8 cellular contexts compared by ENCODE assay signal in the genomic region with DNA sequence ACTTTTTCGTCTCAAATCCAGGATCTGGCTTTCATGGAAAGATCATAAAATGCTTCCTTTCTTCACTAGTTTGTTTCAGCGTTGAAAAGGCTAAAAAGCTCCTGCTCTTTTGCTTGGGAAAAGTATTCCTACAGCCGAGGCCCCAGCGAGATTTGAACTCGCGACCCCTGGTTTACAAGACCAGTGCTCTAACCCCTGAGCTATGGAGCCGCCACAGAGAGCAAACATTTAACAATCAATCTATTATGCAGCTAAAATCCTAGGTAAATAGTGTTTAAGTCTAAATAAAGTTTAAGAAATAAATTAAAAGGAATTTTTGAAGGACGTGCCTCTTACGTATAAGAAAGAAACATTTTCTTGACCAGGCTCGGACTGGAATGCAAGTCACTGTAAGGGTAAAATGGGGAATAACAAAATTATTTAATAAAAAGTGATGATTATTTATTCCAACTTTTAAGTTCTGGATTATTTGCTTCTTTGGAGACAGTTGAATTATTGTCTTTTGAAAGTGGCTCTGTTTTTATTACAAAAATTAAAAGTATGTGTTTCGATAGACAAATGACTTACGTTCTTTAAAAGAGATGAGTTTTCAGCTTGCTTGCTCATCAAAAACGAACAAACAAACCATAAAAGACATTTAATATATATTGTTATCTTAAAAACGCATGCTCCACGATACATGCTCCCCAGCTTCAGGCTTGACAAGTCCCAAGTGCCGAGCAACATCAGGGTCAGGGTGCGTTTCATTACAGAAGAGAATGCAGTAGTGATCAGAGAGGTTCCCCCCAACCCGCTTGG. TPM values are rescaled to one million over a fixed set of nuclear protein-coding genes. Genes with fewer than 3 reads are reported as not detected.
A peak's percentile ranks its signal among the peaks of the same experiment; 100 is the strongest.
DNase-seq lines count a peak whose midpoint lies in the region; ATAC-seq, FAIRE-seq and TF ChIP-seq lines count a peak whose summit lies in the region.

No MANE protein-coding gene starts in this region.

- FAIRE-seq in keratinocyte (lab: Jason Lieb, UNC), result no peak

- peak overlapping the region; percentile 2; the same call in 1 of the 2 replicates for H3K27ac ChIP-seq in KMS-11
- H3K27ac ChIP-seq in keratinocyte (ENCODE audit: control insufficient read depth, insufficient read depth, low read length), result peak overlapping the region; percentile 61

- H3K9ac ChIP-seq in KMS-11 (peak overlapping the region; percentile 18; the same call in 1 of the 2 replicates), keratinocyte (ENCODE audit: control insufficient read depth, extremely low read depth, insufficient read depth, low read length) (peak overlapping the region; percentile 76)

- H3K4me1 ChIP-seq in KMS-11 (ENCODE audit: low read depth, poor library complexity, severe bottlenecking) (peaks cover 11% of the 10 kb centered on the region), keratinocyte (ENCODE audit: control insufficient read depth, extremely low read depth, insufficient read depth, low read length) (peaks cover 20% of the 10 kb centered on the region)

- no peaks in the 10 kb centered on the region for H3K9me3 Mint-ChIP-seq in T-helper 1 cell treated with Interleukin-12 subunit alpha and Interleukin-12 subunit beta and Interleukin-4 antibody, amounts not matched to agents 30 μg/mL and 1 μg/mL, for 36 hours

- ATAC-seq in GM21360 (IDR thresholded peaks at IDR 0.05; ENCODE audit: unreplicated experiment) (no peak), GM19395 (IDR thresholded peaks at IDR 0.05; ENCODE audit: unreplicated experiment) (no peak)

- dilution Hi-C loops in keratinocyte (cut with MboI; ENCODE audit: extremely low pct_ligation_motif_present, low sequenced_read_pairs), result no loop called here

- H3K27ac Mint-ChIP-seq in T-helper 1 cell treated with Interleukin-12 subunit alpha and Interleukin-12 subunit beta and Interleukin-4 antibody, amounts not matched to agents 30 μg/mL and 1 μg/mL, for 36 hours, result peak overlapping the region; percentile 51

- H3K4me1 Mint-ChIP-seq in T-helper 1 cell treated with Interleukin-12 subunit alpha and Interleukin-12 subunit beta and Interleukin-4 antibody, amounts not matched to agents 30 μg/mL and 1 μg/mL, for 36 hours (ENCODE audit: low read depth), result peaks cover 40% of the 10 kb centered on the region

- H3K4me3 ChIP-seq in KMS-11 (IDR thresholded peaks at IDR 0.05; ENCODE audit: insufficient read depth, low read depth, low read length) (no peak overlapping the region), cardiac fibroblast (replicated peaks in 1 of 2; ENCODE audit: low read depth in 2 of 2, low read length in 2 of 2) (peak overlapping the region; percentile 39 to 49), keratinocyte (ENCODE audit: control insufficient read depth in 2 of 3, extremely low read depth in 1 of 3, insufficient read depth in 2 of 3, low read depth in 1 of 3, low read length in 3 of 3) (peak overlapping the region; percentile 43 to 91 (median 87))

- H2AFZ ChIP-seq in KMS-11 (ENCODE audit: low read depth) (peak overlapping the region; percentile 59), keratinocyte (ENCODE audit: control insufficient read depth, low read length) (peak overlapping the region; percentile 89)

- no peaks in the 10 kb centered on the region for H3K79me2 ChIP-seq in KMS-11 (ENCODE audit: insufficient read depth, low read depth)
- H3K79me2 ChIP-seq in keratinocyte (ENCODE audit: control insufficient read depth, insufficient read depth, low read length), result no peaks in the 10 kb centered on the region

- TF ChIP-seq CTCF in KMS-11 (conservative IDR thresholded peaks at IDR 0.05; ENCODE audit: low read depth, low read length) (no peak), cardiac fibroblast (IDR thresholded peaks at IDR 0.05; ENCODE audit: low read depth, low read length) (no peak), keratinocyte (optimal IDR thresholded peaks at IDR 0.05 in 1 of 3, IDR thresholded peaks at IDR 0.05 in 1 of 3, conservative IDR thresholded peaks at IDR 0.05 in 1 of 3; ENCODE audit: extremely low read depth in 1 of 3, insufficient read depth in 2 of 3, low read length in 3 of 3) (no peak)

- peaks cover 86% of the 10 kb centered on the region for H3K27me3 Mint-ChIP-seq in T-helper 1 cell treated with Interleukin-12 subunit alpha and Interleukin-12 subunit beta and Interleukin-4 antibody, amounts not matched to agents 30 μg/mL and 1 μg/mL, for 36 hours (ENCODE audit: low read depth)

- DNase-seq in COR-L47 (lab: John Stamatoyannopoulos, UW) (peak; percentile 10), cardiac fibroblast (ENCODE audit: low read depth in 2 of 2) (peak; percentile 74 to 86), keratinocyte (ENCODE audit: low read depth, low spot score) (no peak)
- peak; percentile 56 to 61 for DNase-seq in stimulated activated CD4-positive, alpha-beta T cell treated with anti-CD3 and anti-CD28 coated beads, Interleukin-4, amount 100 ng/mL, for 4 hours

- H3K27me3 ChIP-seq in KMS-11 (ENCODE audit: insufficient read depth, low read depth) (0 out of 2 replicates have a peak, but pooled peaks cover 3% of the 10 kb centered on the region), keratinocyte (ENCODE audit: control insufficient read depth, extremely low read depth, insufficient read depth, low read length) (no peaks in the 10 kb centered on the region)

- H3K9me1 ChIP-seq in keratinocyte (ENCODE audit: control insufficient read depth, extremely low read depth, insufficient read depth, low read length), result no peaks in the 10 kb centered on the region

- H3K4me3 Mint-ChIP-seq in T-helper 1 cell treated with Interleukin-12 subunit alpha and Interleukin-12 subunit beta and Interleukin-4 antibody, amounts not matched to agents 30 μg/mL and 1 μg/mL, for 36 hours, result peak overlapping the region; percentile 76

- no peaks in the 10 kb centered on the region for H3K36me3 Mint-ChIP-seq in T-helper 1 cell treated with Interleukin-12 subunit alpha and Interleukin-12 subunit beta and Interleukin-4 antibody, amounts not matched to agents 30 μg/mL and 1 μg/mL, for 36 hours (ENCODE audit: low read depth)

- H3K4me2 ChIP-seq in KMS-11, result peak overlapping the region; percentile 80
- H3K4me2 ChIP-seq in keratinocyte (ENCODE audit: control insufficient read depth, extremely low read depth, insufficient read depth, low read depth, low read length), result peak overlapping the region; percentile 99

- H4K20me1 ChIP-seq in KMS-11 (ENCODE audit: insufficient read depth) (no peaks in the 10 kb centered on the region), keratinocyte (ENCODE audit: control insufficient read depth, extremely low read depth, insufficient read depth, low read length) (no peaks in the 10 kb centered on the region)

- no peaks in the 10 kb centered on the region for H3K9me3 ChIP-seq in keratinocyte (ENCODE audit: control insufficient read depth, low read depth, low read length)

- H3K36me3 ChIP-seq in KMS-11 (ENCODE audit: insufficient read depth), result no peaks in the 10 kb centered on the region
- no peaks in the 10 kb centered on the region for H3K36me3 ChIP-seq in keratinocyte (ENCODE audit: control insufficient read depth in 2 of 2, extremely low read depth in 1 of 2, insufficient read depth in 2 of 2, low read length in 2 of 2)

RNA-seq across cellular contexts. Expression of a gene that starts 10.3 kb away (rescaled TPM):
- not detected in 3 replicates for polyA plus RNA-seq in keratinocyte
- polyA plus RNA-seq in keratinocyte (2011; ENCODE audit: low read depth), result not detected
- polyA plus RNA-seq in keratinocyte (2011; cell fraction: cytosol; rRNA removed), result not detected in 2 replicates
- not detected in 2 replicates for polyA plus RNA-seq in keratinocyte (2011; cell fraction: nucleus; rRNA removed)
- polyA plus RNA-seq in keratinocyte (2012; ENCODE audit: low replicate concordance), result not detected in 2 replicates
- not detected in 3 replicates for polyA minus RNA-seq in keratinocyte
- polyA minus RNA-seq in keratinocyte (2011; cell fraction: cytosol; rRNA and poly(A)+ RNA removed), result not detected
- polyA minus RNA-seq in keratinocyte (2011; cell fraction: nucleus; rRNA and poly(A)+ RNA removed), result not detected in 2 replicates

RNA-seq across cellular contexts. Expression of a gene that starts 40.0 kb away (rescaled TPM):
- not detected in 3 replicates for polyA plus RNA-seq in keratinocyte
- not detected for polyA plus RNA-seq in keratinocyte (2011; ENCODE audit: low read depth)
- polyA plus RNA-seq in keratinocyte (2011; cell fraction: cytosol; rRNA removed), result not detected in 2 replicates
- polyA plus RNA-seq in keratinocyte (2011; cell fraction: nucleus; rRNA removed), result not detected in 2 replicates
- not detected in 2 replicates for polyA plus RNA-seq in keratinocyte (2012; ENCODE audit: low replicate concordance)
- polyA minus RNA-seq in keratinocyte, result not detected in 3 replicates
- polyA minus RNA-seq in keratinocyte (2011; cell fraction: cytosol; rRNA and poly(A)+ RNA removed), result not detected
- not detected in 2 replicates for polyA minus RNA-seq in keratinocyte (2011; cell fraction: nucleus; rRNA and poly(A)+ RNA removed)

RNA-seq across cellular contexts. Expression of a gene that starts 43.4 kb away (rescaled TPM):
- not detected in 3 replicates for polyA plus RNA-seq in keratinocyte
- polyA plus RNA-seq in keratinocyte (2011; ENCODE audit: low read depth), result not detected
- not detected in 2 replicates for polyA plus RNA-seq in keratinocyte (2011; cell fraction: cytosol; rRNA removed)
- polyA plus RNA-seq in keratinocyte (2011; cell fraction: nucleus; rRNA removed), result not detected in 2 replicates
- polyA plus RNA-seq in keratinocyte (2012; ENCODE audit: low replicate concordance), result not detected in 2 replicates
- not detected in 3 replicates for polyA minus RNA-seq in keratinocyte
- polyA minus RNA-seq in keratinocyte (2011; cell fraction: cytosol; rRNA and poly(A)+ RNA removed), result not detected
- not detected in 2 replicates for polyA minus RNA-seq in keratinocyte (2011; cell fraction: nucleus; rRNA and poly(A)+ RNA removed)

RNA-seq across cellular contexts. Expression of a gene that starts 53.1 kb away (rescaled TPM):
- polyA plus RNA-seq in keratinocyte, result 5.5 to 12.8 TPM (median 9.5 TPM) in 3 replicates
- polyA plus RNA-seq in keratinocyte (2011; ENCODE audit: low read depth), result 3.5 TPM
- polyA plus RNA-seq in keratinocyte (2011; cell fraction: cytosol; rRNA removed), result 4.5 and 6.7 TPM in 2 replicates
- polyA plus RNA-seq in keratinocyte (2011; cell fraction: nucleus; rRNA removed), result 12.6 and 16.3 TPM in 2 replicates
- 3.5 and 7.1 TPM in 2 replicates for polyA plus RNA-seq in keratinocyte (2012; ENCODE audit: low replicate concordance)
- polyA minus RNA-seq in keratinocyte, result 1.7 to 6.6 TPM (median 5.3 TPM) in 3 replicates
- polyA minus RNA-seq in keratinocyte (2011; cell fraction: cytosol; rRNA and poly(A)+ RNA removed), result not detected
- polyA minus RNA-seq in keratinocyte (2011; cell fraction: nucleus; rRNA and poly(A)+ RNA removed), result 3.7 and 4.8 TPM in 2 replicates

RNA-seq across cellular contexts. Expression of a gene that starts 57.3 kb away (rescaled TPM):
- 3.7 to 4.4 TPM (median 4.0 TPM) in 3 replicates for polyA plus RNA-seq in keratinocyte
- polyA plus RNA-seq in keratinocyte (2011; ENCODE audit: low read depth), result 1.1 TPM
- polyA plus RNA-seq in keratinocyte (2011; cell fraction: cytosol; rRNA removed), result 2.3 and 3.0 TPM in 2 replicates
- polyA plus RNA-seq in keratinocyte (2011; cell fraction: nucleus; rRNA removed), result 4.1 and 5.8 TPM in 2 replicates
- 3.0 and 9.3 TPM in 2 replicates for polyA plus RNA-seq in keratinocyte (2012; ENCODE audit: low replicate concordance)
- 1.9 to 4.0 TPM (median 2.3 TPM) in 3 replicates for polyA minus RNA-seq in keratinocyte
- polyA minus RNA-seq in keratinocyte (2011; cell fraction: cytosol; rRNA and poly(A)+ RNA removed), result 3.6 TPM
- polyA minus RNA-seq in keratinocyte (2011; cell fraction: nucleus; rRNA and poly(A)+ RNA removed), result 0.95 and 1.1 TPM in 2 replicates
